ENCODE assay signal across 13 cellular contexts in the genomic region with DNA sequence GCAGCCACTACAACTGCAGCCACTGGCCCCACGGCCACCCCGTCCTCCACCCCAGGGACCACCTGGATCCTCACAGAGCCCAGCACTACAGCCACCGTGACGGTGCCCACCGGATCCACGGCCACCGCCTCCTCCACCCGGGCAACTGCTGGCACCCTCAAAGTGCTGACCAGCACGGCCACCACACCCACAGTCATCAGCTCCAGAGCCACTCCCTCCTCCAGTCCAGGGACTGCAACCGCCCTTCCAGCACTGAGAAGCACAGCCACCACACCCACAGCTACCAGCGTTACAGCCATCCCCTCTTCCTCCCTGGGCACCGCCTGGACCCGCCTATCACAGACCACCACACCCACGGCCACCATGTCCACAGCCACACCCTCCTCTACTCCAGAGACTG. TPM values are rescaled to one million over a fixed set of nuclear protein-coding genes. Genes with fewer than 3 reads are reported as not detected.
DNase-seq lines count a peak whose midpoint lies in the region; ATAC-seq, FAIRE-seq and TF ChIP-seq lines count a peak whose summit lies in the region.
"Not testable (repeated sequence)": the region's sequence is repeated elsewhere in the genome, so short reads cannot be mapped to it uniquely, and the experiment has no call there.
"Had no signal": no experiment of that assay in that cellular context is flagged by ENCODE, and none has a peak within 500 bp of the region (broad histone marks: within the 10 kb centered on the region; RNA-seq: fewer than 3 reads in every experiment).

No MANE protein-coding gene starts in this region.

- H3K9me3 ChIP-seq in mucosa of descending colon, result not testable (repeated sequence)

- not testable (repeated sequence) for H3K4me3 ChIP-seq in bronchial epithelial cell (ENCODE audit: low read depth, low read length); mucosa of descending colon

- H3K9me3 Mint-ChIP-seq in immature natural killer cell, natural killer cell: not testable (repeated sequence)

- DNase-seq in bronchial epithelial cell (ENCODE audit: low read depth); immature natural killer cell; natural killer cell: not testable (repeated sequence)
- DNase-seq in mucosa of descending colon, result peak; percentile 69 to 73 (median 71)

- H3K36me3 Mint-ChIP-seq in immature natural killer cell, natural killer cell: not testable (repeated sequence)

- not testable (repeated sequence) for TF ChIP-seq CTCF in bronchial epithelial cell (IDR thresholded peaks at IDR 0.05; ENCODE audit: insufficient read depth, low read length, severe bottlenecking); mucosa of descending colon (IDR thresholded peaks at IDR 0.05); natural killer cell (IDR thresholded peaks at IDR 0.05)

- H3K36me3 ChIP-seq in bronchial epithelial cell (ENCODE audit: control insufficient read depth, insufficient read depth, low read length); mucosa of descending colon (ENCODE audit: low read depth): not testable (repeated sequence)

- H3K4me1 Mint-ChIP-seq in immature natural killer cell, result peaks cover 7 to 31% of the 10 kb centered on the region in 2 donors
- peaks cover 0 to 33% of the 10 kb centered on the region in 2 donors for H3K4me1 Mint-ChIP-seq in natural killer cell

- H3K27me3 Mint-ChIP-seq in immature natural killer cell (ENCODE audit: low read depth in 3 of 3); natural killer cell (ENCODE audit: low read depth in 2 of 2): not testable (repeated sequence)

- H3K27ac Mint-ChIP-seq in immature natural killer cell (peak overlapping the region in 4 of 6 donors; percentile 12 to 69 (median 44)), natural killer cell (peak overlapping the region; percentile 61 to 76)

- not testable (repeated sequence) for H3K27me3 ChIP-seq in bronchial epithelial cell (ENCODE audit: control insufficient read depth, insufficient read depth, low read length)

- peak; percentile 84 for FAIRE-seq in bronchial epithelial cell (lab: Jason Lieb, UNC)

- H3K4me1 ChIP-seq in mucosa of descending colon (ENCODE audit: low read depth), result not testable (repeated sequence)

- peak; percentile 66 for ATAC-seq in mucosa of descending colon
- not testable (repeated sequence) for ATAC-seq in natural killer cell

- intact Hi-C loops in mucosa of descending colon (cut with DNase I, micrococcal nuclease); natural killer cell (cut with micrococcal nuclease): not testable (repeated sequence)

- H3K4me3 Mint-ChIP-seq in immature natural killer cell, natural killer cell: not testable (repeated sequence)

RNA-seq across cellular contexts. Expression of gene MUC5B, which starts 23.4 kb away (rescaled TPM):
- not detected in 2 replicates for total RNA-seq in bronchial epithelial cell
- not detected for polyA plus RNA-seq in immature natural killer cell
- total RNA-seq in mucosa of descending colon, result 100 to 1,000 TPM; 133 to 431 (median 135) TPM
- total RNA-seq in natural killer cell, result not detected
- total RNA-seq: A673; CD4-positive, alpha-beta memory T cell; CD4-positive, CD25-positive, alpha-beta regulatory T cell; CD8-positive, alpha-beta memory T cell; Daoy; G401 had no signal
- polyA plus RNA-seq: AG04450; CD14-positive monocyte; CD4-positive, alpha-beta memory T cell; CD4-positive, CD25-positive, alpha-beta regulatory T cell; CD8-positive, alpha-beta memory T cell; GM12878 had no signal

Comparison
In these comparisons a context has a peak if more than half of its experiments do, and no peak if none do; other contexts are left out.
1. RNA of gene MUC5B, which starts 23.4 kb away (total RNA-seq): 133 to 431 TPM in mucosa of descending colon; not detected in bronchial epithelial cell and not detected in natural killer cell; every median in the first group is over 100 times any median in the second.